Comparison of ENCODE assay signal across 21 cellular contexts in genomic region chr19:33814181-33815165, GRCh38. TPM values are rescaled to one million over a fixed set of nuclear protein-coding genes. Genes with fewer than 3 reads are reported as not detected.
DNase-seq lines count a peak whose midpoint lies in the region; ATAC-seq and TF ChIP-seq lines count a peak whose summit lies in the region.
"Had no signal": no experiment of that assay in that cellular context is flagged by ENCODE, and none has a peak within 500 bp of the region (broad histone marks: within the 10 kb centered on the region; RNA-seq: fewer than 3 reads in every experiment).

No MANE protein-coding gene starts in this region.

- H3K36me3 Mint-ChIP-seq in H9 (ENCODE audit: insufficient read depth in 1 of 3, low read depth in 3 of 3) (peaks cover 4 to 47% (median 37%) of the 10 kb centered on the region in 3 experiments), T-helper 17 cell (ENCODE audit: low read depth) (no peaks in the 10 kb centered on the region)
- no peaks in the 10 kb centered on the region for H3K36me3 Mint-ChIP-seq in activated T-cell treated with anti-CD3 and anti-CD28 coated beads, Interleukin-2, amount 50 U/mL, for 72 hours (ENCODE audit: insufficient read depth in 2 of 2)
- H3K36me3 Mint-ChIP-seq: naive thymus-derived CD8-positive, alpha-beta T cell had no signal

- no peak overlapping the region for H3K14ac ChIP-seq in H9 (ENCODE audit: insufficient read depth, low read length)

- no peaks in the 10 kb centered on the region for H3K27me3 ChIP-seq in H9 (ENCODE audit: insufficient read depth, low read length)
- peaks cover 0 to under 1% (median 0%) of the 10 kb centered on the region in 7 donors for H3K27me3 ChIP-seq in spleen (replicated peaks in 1 of 7)
- no peaks in the 10 kb centered on the region for H3K27me3 ChIP-seq in ovary
- H3K27me3 ChIP-seq: gastrocnemius medialis, transverse colon had no signal

- no peak overlapping the region for H3K4me3 ChIP-seq in spleen
- no peak overlapping the region for H3K4me3 ChIP-seq in ovary
- H3K4me3 ChIP-seq: gastrocnemius medialis, skin epidermis, transverse colon had no signal

- H3K9me3 Mint-ChIP-seq in H9: no peaks in the 10 kb centered on the region
- H3K9me3 Mint-ChIP-seq in activated T-cell treated with anti-CD3 and anti-CD28 coated beads, Interleukin-2, amount 50 U/mL, for 72 hours: no peaks in the 10 kb centered on the region
- H3K9me3 Mint-ChIP-seq: activated CD4-positive, alpha-beta T cell treated with anti-CD3 and anti-CD28 coated beads, Interleukin-2, amount 10 ng/mL, durations not matched to agents 24 days and 14 days; naive thymus-derived CD8-positive, alpha-beta T cell had no signal

- H3K27ac ChIP-seq in H9 (ENCODE audit: insufficient read length, low read depth, low read length): no peak overlapping the region
- H3K27ac ChIP-seq in spleen: no peak overlapping the region
- no peak overlapping the region for H3K27ac ChIP-seq in ovary
- H3K27ac ChIP-seq: gastrocnemius medialis, transverse colon had no signal

- H4K5ac ChIP-seq in H9 (ENCODE audit: insufficient read length, low read depth, low read length): no peak overlapping the region

- H2AFZ ChIP-seq in H9 (ENCODE audit: low read length): no peak overlapping the region

- H2AK5ac ChIP-seq in H9 (ENCODE audit: insufficient read length, low read length): no peak overlapping the region

- H3K36me3 ChIP-seq in spleen: peaks cover 0 to 39% (median 18%) of the 10 kb centered on the region in 6 donors
- H3K36me3 ChIP-seq in ovary: no peaks in the 10 kb centered on the region
- H3K36me3 ChIP-seq: gastrocnemius medialis, transverse colon had no signal

- H2BK5ac ChIP-seq in H9 (ENCODE audit: insufficient read length, low read length): no peak overlapping the region

- H3K18ac ChIP-seq in H9 (ENCODE audit: insufficient read length, low read depth, low read length): no peak overlapping the region

- no peak for DNase-seq in H9
- no peak for DNase-seq in T-helper 17 cell
- DNase-seq in islet precursor cell: peak; percentile 49
- DNase-seq in spleen: peak; percentile 41
- DNase-seq in NCI-H1092 (lab: John Stamatoyannopoulos, UW): no peak
- no peak for DNase-seq in ovary
- no peak for DNase-seq in activated T-cell treated with anti-CD3 and anti-CD28 coated beads, Interleukin-2, amount 50 U/mL, for 72 hours
- DNase-seq: activated CD4-positive, alpha-beta T cell treated with anti-CD3 and anti-CD28 coated beads, Interleukin-2, amount 10 ng/mL, durations not matched to agents 24 days and 14 days; activated CD8-positive, alpha-beta memory T cell treated with anti-CD3 and anti-CD28 coated beads, Interleukin-2, amount 50 U/mL, for 4 hours; activated gamma-delta T cell; Caco-2; gastrocnemius medialis; mesendoderm; naive thymus-derived CD8-positive, alpha-beta T cell; NCI-H1417 treated with DMSO at 0.1 percent for 48 hours; NCI-H69; stimulated activated CD4-positive, alpha-beta T cell treated with anti-CD3 and anti-CD28 coated beads, Interleukin-4, amount 100 ng/mL, for 1 hour; stimulated activated naive CD8-positive, alpha-beta T cell treated with anti-CD3 and anti-CD28 coated beads, Interleukin-15, Interleukin-2, amounts not matched to agents 100 U/mL and 50 U/mL, for 24 hours; transverse colon had no signal

- ATAC-seq in T-helper 17 cell: no peak
- ATAC-seq in activated T-cell treated with anti-CD3 and anti-CD28 coated beads, Interleukin-2, amount 50 U/mL, for 72 hours (replicated peaks in 1 of 2): no peak
- ATAC-seq: gastrocnemius medialis; naive thymus-derived CD8-positive, alpha-beta T cell; stimulated activated naive CD8-positive, alpha-beta T cell treated with anti-CD3 and anti-CD28 coated beads, Interleukin-15, Interleukin-2, amounts not matched to agents 100 U/mL and 50 U/mL, for 24 hours had no signal

- H3K79me1 ChIP-seq in H9 (ENCODE audit: insufficient read depth, low read depth, low read length, poor library complexity, severe bottlenecking): no peaks in the 10 kb centered on the region

- no peak overlapping the region for H2BK20ac ChIP-seq in H9 (ENCODE audit: low read depth, low read length, poor library complexity, severe bottlenecking)

- no peak overlapping the region for H3K9ac ChIP-seq in H9 (ENCODE audit: extremely low read depth, insufficient read length, low read length)

- peaks cover 2% of the 10 kb centered on the region; the same call in 1 of the 2 replicates for H3K27me3 Mint-ChIP-seq in H9 (ENCODE audit: low read depth)
- no peaks in the 10 kb centered on the region for H3K27me3 Mint-ChIP-seq in T-helper 17 cell
- no peaks in the 10 kb centered on the region for H3K27me3 Mint-ChIP-seq in activated T-cell treated with anti-CD3 and anti-CD28 coated beads, Interleukin-2, amount 50 U/mL, for 72 hours (ENCODE audit: low read depth)

- H3T11ph ChIP-seq in H9 (ENCODE audit: low read length): no peak overlapping the region

- no peak overlapping the region for H3K4ac ChIP-seq in H9 (ENCODE audit: low read depth, low read length)

- H3K27ac Mint-ChIP-seq in H9 (peak overlapping the region; percentile 17 to 78 (median 72); a peak in 4 of 7 replicates), T-helper 17 cell (peak overlapping the region; percentile 39)
- no peak overlapping the region for H3K27ac Mint-ChIP-seq in activated T-cell treated with anti-CD3 and anti-CD28 coated beads, Interleukin-2, amount 50 U/mL, for 72 hours
- H3K27ac Mint-ChIP-seq: activated CD4-positive, alpha-beta T cell treated with anti-CD3 and anti-CD28 coated beads, Interleukin-2, amount 10 ng/mL, durations not matched to agents 24 days and 14 days; progenitor cell of endocrine pancreas had no signal

- H4K8ac ChIP-seq in H9 (replicated peaks; ENCODE audit: insufficient read length, low read depth, low read length): no peak overlapping the region

- no peak overlapping the region for H3K56ac ChIP-seq in H9 (ENCODE audit: insufficient read length, low read depth, low read length)

- TF ChIP-seq CTCF in H9 (conservative IDR thresholded peaks at IDR 0.05) (no peak), spleen (IDR thresholded peaks at IDR 0.05 in 8 of 11, conservative IDR thresholded peaks at IDR 0.05 in 3 of 11) (no peak), ovary (IDR thresholded peaks at IDR 0.05) (no peak)

- no peak overlapping the region for H2BK120ac ChIP-seq in H9 (ENCODE audit: low read depth, low read length, poor library complexity, severe bottlenecking)

- no peak for TF ChIP-seq POLR2A in spleen (IDR thresholded peaks at IDR 0.05)
- no peak for TF ChIP-seq POLR2A in ovary (IDR thresholded peaks at IDR 0.05)

- peaks cover under 1% of the 10 kb centered on the region for H3K23me2 ChIP-seq in H9 (ENCODE audit: insufficient read length, low read depth, low read length, poor library complexity, severe bottlenecking)

- H3K9me3 ChIP-seq in H9 (ENCODE audit: control insufficient read depth, low read depth, low read length) (no peaks in the 10 kb centered on the region), T-helper 17 cell (ENCODE audit: control insufficient read depth, low read length, poor library complexity, severe bottlenecking) (no peaks in the 10 kb centered on the region), spleen (no peaks in the 10 kb centered on the region), ovary (no peaks in the 10 kb centered on the region)
- H3K9me3 ChIP-seq: Caco-2, gastrocnemius medialis, transverse colon had no signal

- H4K91ac ChIP-seq in H9 (ENCODE audit: insufficient read length, low read depth, low read length): no peak overlapping the region

- H3K4me1 ChIP-seq in H9 (ENCODE audit: insufficient read depth, low read length): no peaks in the 10 kb centered on the region
- peaks cover 3 to 29% (median 14%) of the 10 kb centered on the region in 6 donors for H3K4me1 ChIP-seq in spleen
- peaks cover 3% of the 10 kb centered on the region for H3K4me1 ChIP-seq in ovary (ENCODE audit: insufficient read depth)
- H3K4me1 ChIP-seq: gastrocnemius medialis had no signal

- no peak overlapping the region for H3K4me2 ChIP-seq in H9 (ENCODE audit: insufficient read depth, insufficient read length, low read length)

- H3K4me1 Mint-ChIP-seq in H9 (peaks cover 9 to 13% of the 10 kb centered on the region in 2 experiments), T-helper 17 cell (peaks cover 10% of the 10 kb centered on the region)
- peaks cover 5% of the 10 kb centered on the region for H3K4me1 Mint-ChIP-seq in activated T-cell treated with anti-CD3 and anti-CD28 coated beads, Interleukin-2, amount 50 U/mL, for 72 hours (ENCODE audit: low read depth)

- no CpG with 5 or more reads among the region's 21 CpGs for WGBS in H9 (ENCODE audit: extremely low coverage, insufficient read length, low lambda C conversion rate)
- WGBS in spleen, 5 donors: 82 to 92% (median 87%) methylated on average over 20 to 21 of the region's 21 CpGs
- WGBS in ovary, 3 donors: 50 to 68% (median 62%) methylated on average over 21 of the region's 21 CpGs

- H3K4me3 Mint-ChIP-seq in H9 (no peak overlapping the region), T-helper 17 cell (no peak overlapping the region)
- H3K4me3 Mint-ChIP-seq in activated T-cell treated with anti-CD3 and anti-CD28 coated beads, Interleukin-2, amount 50 U/mL, for 72 hours: no peak overlapping the region
- H3K4me3 Mint-ChIP-seq: activated CD4-positive, alpha-beta T cell treated with anti-CD3 and anti-CD28 coated beads, Interleukin-2, amount 10 ng/mL, durations not matched to agents 24 days and 14 days; naive thymus-derived CD8-positive, alpha-beta T cell had no signal

- no peak overlapping the region for H2BK15ac ChIP-seq in H9 (ENCODE audit: low read depth, low read length)

- no peak overlapping the region for H2BK12ac ChIP-seq in H9 (ENCODE audit: insufficient read length, low read depth, low read length)

- no peak for TF ChIP-seq EP300 in ovary (IDR thresholded peaks at IDR 0.05)

- no peaks in the 10 kb centered on the region for H3K79me2 ChIP-seq in H9 (ENCODE audit: insufficient read depth, low read length)

- H4K20me1 ChIP-seq in H9 (ENCODE audit: control insufficient read depth, insufficient read depth, insufficient read length): no peaks in the 10 kb centered on the region

- H3K23ac ChIP-seq in H9 (ENCODE audit: insufficient read length, low read depth, low read length): no peak overlapping the region

- intact Hi-C loops in spleen (cut with DNase I; ENCODE audit: low total_unique reads): no loop called here
- intact Hi-C loops in ovary (cut with DNase I): no loop called here

RNA-seq across cellular contexts. Expression of gene KCTD15, which starts 17.8 kb away (rescaled TPM):
- total RNA-seq in H9 (2021) (59.9 and 63.8 TPM in 2 replicates), T-helper 17 cell (10 to 100 TPM; 13.8 to 15.1 TPM), spleen (10 to 100 TPM in 6 of 7 donors, 1 to 10 TPM in 1; 9.7 to 31.8 (median 23.9) TPM), ovary (10 to 100 TPM; 23.7 to 45.7 (median 33.4) TPM)
- polyA plus RNA-seq in spleen (10 to 100 TPM in 1 of 3 donors, 1 to 10 TPM in 2; 7.6 to 18.8 (median 8.5) TPM), ovary (10 to 100 TPM; 12.6 to 29.0 TPM)
- total RNA-seq in activated T-cell treated with anti-CD3 and anti-CD28 coated beads, Interleukin-2, amount 50 U/mL, for 72 hours: 1 to 10 TPM; 7.3 to 8.2 TPM
- polyA plus RNA-seq: naive thymus-derived CD8-positive, alpha-beta T cell had no signal

Comparison
In these comparisons a context has a peak if more than half of its experiments do, and no peak if none do; other contexts are left out.
1. DNase-seq: peak in islet precursor cell (single experiment) and spleen (single experiment); none in H9 (single experiment), T-helper 17 cell (0 of 3), NCI-H1092 (single experiment), ovary (0 of 5) and activated T-cell treated with anti-CD3 and anti-CD28 coated beads, Interleukin-2, amount 50 U/mL, for 72 hours (0 of 2).